1 cellular context compared by ENCODE assay signal in genomic region chr22:37435970-37436603, GRCh38.
A peak's percentile ranks its signal among the peaks of the same experiment; 100 is the strongest.
TF ChIP-seq lines count a peak whose summit lies in the region.

No MANE protein-coding gene starts in this region.

TF ChIP-seq in K562, 482 proteins besides CTCF, POLR2A, EP300 and RAD21:
- TF ChIP-seq RAD51 (IDR thresholded peaks at IDR 0.05; ENCODE audit: borderline replicate concordance, low read depth) = peak; percentile 42; the same call in 1 of the 2 replicates
- TF ChIP-seq CHCHD3 (CRISPR knock-in tag; IDR thresholded peaks at IDR 0.05) = no peak
- peak; percentile 66 for TF ChIP-seq USF2 (CRISPR knock-in tag; IDR thresholded peaks at IDR 0.05)
- peak; percentile 34; the same call in 1 of the 2 replicates for TF ChIP-seq USF1 (CRISPR knock-in tag; IDR thresholded peaks at IDR 0.05)
